8 cellular contexts compared by ENCODE assay signal in genomic region chr18:8480506-8481328, GRCh38.
A peak's percentile ranks its signal among the peaks of the same experiment; 100 is the strongest.
DNase-seq lines count a peak whose midpoint lies in the region; ATAC-seq and TF ChIP-seq lines count a peak whose summit lies in the region.

No MANE protein-coding gene starts in this region.

- peak overlapping the region; percentile 64; the same call in 1 of the 2 replicates for H2AFZ ChIP-seq in GM23338

- intact Hi-C loops in activated T-helper 2 cell treated with anti-CD3 and anti-CD28 coated beads, Interferon-gamma antibody, Interleukin-2, Interleukin-4, amounts not matched to agents 10 μg/mL and 5 μg/mL and 100 μg/mL, durations not matched to agents 14 hours and 24 hours and 36 hours (cut with micrococcal nuclease): no loop called here

- DNase-seq in GM23338 (ENCODE audit: low spot score) (peak; percentile 59), NCI-H510A (lab: John Stamatoyannopoulos, UW) (peak; percentile 74), cerebellar cortex (ENCODE audit: low spot score) (peak; percentile 60), left lobe of liver (ENCODE audit: low spot score) (peak; percentile 44), NCI-H128 (lab: John Stamatoyannopoulos, UW; ENCODE audit: unreplicated experiment) (no peak)
- DNase-seq in activated T-helper 2 cell treated with anti-CD3 and anti-CD28 coated beads, Interferon-gamma antibody, Interleukin-2, Interleukin-4, amounts not matched to agents 10 μg/mL and 5 μg/mL and 100 μg/mL, durations not matched to agents 14 hours and 24 hours and 36 hours (ENCODE audit: low spot score): no peak
- no peak for DNase-seq in activated naive CD8-positive, alpha-beta T cell treated with anti-CD3 and anti-CD28 coated beads, Interleukin-2, amount 50 U/mL, for 24 hours

- no peak overlapping the region for H3K4me3 Mint-ChIP-seq in GM23338
- H3K4me3 Mint-ChIP-seq in activated T-helper 2 cell treated with anti-CD3 and anti-CD28 coated beads, Interferon-gamma antibody, Interleukin-2, Interleukin-4, amounts not matched to agents 10 μg/mL and 5 μg/mL and 100 μg/mL, durations not matched to agents 14 hours and 24 hours and 36 hours (ENCODE audit: low read depth): no peak overlapping the region
- no peak overlapping the region for H3K4me3 Mint-ChIP-seq in activated naive CD8-positive, alpha-beta T cell treated with anti-CD3 and anti-CD28 coated beads, Interleukin-2, amount 50 U/mL, for 24 hours

- H3K4me3 ChIP-seq in GM23338: no peak overlapping the region

- peaks cover 8% of the 10 kb centered on the region for H3K27me3 Mint-ChIP-seq in GM23338 (ENCODE audit: insufficient read depth, low read depth, poor library complexity)
- H3K27me3 Mint-ChIP-seq in activated T-helper 2 cell treated with anti-CD3 and anti-CD28 coated beads, Interferon-gamma antibody, Interleukin-2, Interleukin-4, amounts not matched to agents 10 μg/mL and 5 μg/mL and 100 μg/mL, durations not matched to agents 14 hours and 24 hours and 36 hours (ENCODE audit: low read depth): no peaks in the 10 kb centered on the region
- H3K27me3 Mint-ChIP-seq in activated naive CD8-positive, alpha-beta T cell treated with anti-CD3 and anti-CD28 coated beads, Interleukin-2, amount 50 U/mL, for 24 hours: peaks cover 17% of the 10 kb centered on the region

- H3K36me3 Mint-ChIP-seq in GM23338 (ENCODE audit: low read depth): no peaks in the 10 kb centered on the region; the same call in 2 of the 3 replicates
- no peaks in the 10 kb centered on the region for H3K36me3 Mint-ChIP-seq in activated T-helper 2 cell treated with anti-CD3 and anti-CD28 coated beads, Interferon-gamma antibody, Interleukin-2, Interleukin-4, amounts not matched to agents 10 μg/mL and 5 μg/mL and 100 μg/mL, durations not matched to agents 14 hours and 24 hours and 36 hours (ENCODE audit: low read depth)
- H3K36me3 Mint-ChIP-seq in activated naive CD8-positive, alpha-beta T cell treated with anti-CD3 and anti-CD28 coated beads, Interleukin-2, amount 50 U/mL, for 24 hours (ENCODE audit: low read depth): no peaks in the 10 kb centered on the region

- no peaks in the 10 kb centered on the region for H4K20me1 ChIP-seq in GM23338 (replicated peaks; ENCODE audit: insufficient read depth)

- 0 out of 2 replicates have a peak, but pooled peaks cover 5% of the 10 kb centered on the region for H3K9me2 ChIP-seq in GM23338 (ENCODE audit: insufficient read depth)

- no peaks in the 10 kb centered on the region for H3K79me2 ChIP-seq in GM23338 (replicated peaks; ENCODE audit: insufficient read depth)

- no peaks in the 10 kb centered on the region for H3K27me3 ChIP-seq in GM23338 (ENCODE audit: insufficient read depth)

- no peaks in the 10 kb centered on the region; the same call in 1 of the 3 replicates for H3K4me1 Mint-ChIP-seq in GM23338
- H3K4me1 Mint-ChIP-seq in activated T-helper 2 cell treated with anti-CD3 and anti-CD28 coated beads, Interferon-gamma antibody, Interleukin-2, Interleukin-4, amounts not matched to agents 10 μg/mL and 5 μg/mL and 100 μg/mL, durations not matched to agents 14 hours and 24 hours and 36 hours (ENCODE audit: low read depth): no peaks in the 10 kb centered on the region
- H3K4me1 Mint-ChIP-seq in activated naive CD8-positive, alpha-beta T cell treated with anti-CD3 and anti-CD28 coated beads, Interleukin-2, amount 50 U/mL, for 24 hours: no peaks in the 10 kb centered on the region

- H3K9me3 Mint-ChIP-seq in GM23338: no peaks in the 10 kb centered on the region; the same call in 1 of the 3 replicates
- H3K9me3 Mint-ChIP-seq in activated T-helper 2 cell treated with anti-CD3 and anti-CD28 coated beads, Interferon-gamma antibody, Interleukin-2, Interleukin-4, amounts not matched to agents 10 μg/mL and 5 μg/mL and 100 μg/mL, durations not matched to agents 14 hours and 24 hours and 36 hours: no peaks in the 10 kb centered on the region
- H3K9me3 Mint-ChIP-seq in activated naive CD8-positive, alpha-beta T cell treated with anti-CD3 and anti-CD28 coated beads, Interleukin-2, amount 50 U/mL, for 24 hours: no peaks in the 10 kb centered on the region

- H3K4me1 ChIP-seq in GM23338 (ENCODE audit: insufficient read depth): no peaks in the 10 kb centered on the region

- TF ChIP-seq CTCF in GM23338 (conservative IDR thresholded peaks at IDR 0.05; ENCODE audit: low read depth in 2 of 2): peak; percentile 38 to 66

- H3K36me3 ChIP-seq in GM23338 (ENCODE audit: insufficient read depth): no peaks in the 10 kb centered on the region

- no peaks in the 10 kb centered on the region for H3F3A ChIP-seq in GM23338 (replicated peaks; ENCODE audit: low read depth)

- no peak overlapping the region for H3K27ac Mint-ChIP-seq in GM23338
- no peak overlapping the region for H3K27ac Mint-ChIP-seq in activated T-helper 2 cell treated with anti-CD3 and anti-CD28 coated beads, Interferon-gamma antibody, Interleukin-2, Interleukin-4, amounts not matched to agents 10 μg/mL and 5 μg/mL and 100 μg/mL, durations not matched to agents 14 hours and 24 hours and 36 hours
- no peak overlapping the region for H3K27ac Mint-ChIP-seq in activated naive CD8-positive, alpha-beta T cell treated with anti-CD3 and anti-CD28 coated beads, Interleukin-2, amount 50 U/mL, for 24 hours

- no peak overlapping the region for H3K27ac ChIP-seq in GM23338 (ENCODE audit: low read depth)

- ATAC-seq in GM23338 (peak; percentile 78), left lobe of liver (peak; percentile 84), GM21367 (IDR thresholded peaks at IDR 0.05; ENCODE audit: unreplicated experiment) (no peak)
- no peak for ATAC-seq in activated naive CD8-positive, alpha-beta T cell treated with anti-CD3 and anti-CD28 coated beads, Interleukin-2, amount 50 U/mL, for 24 hours

- H3K4me2 ChIP-seq in GM23338: no peak overlapping the region

TF ChIP-seq in GM23338, 12 proteins besides CTCF, POLR2A, EP300 and RAD21:
- TF ChIP-seq CREB1 (CRISPR knock-in tag; IDR thresholded peaks at IDR 0.05; ENCODE audit: low read depth) (no peak), ZNF462 (CRISPR knock-in tag; IDR thresholded peaks at IDR 0.05) (no peak), ZNF114 (CRISPR knock-in tag; IDR thresholded peaks at IDR 0.05) (no peak)
TF ChIP-seq in GM23338: peak in this region for 0.

Comparison
In these comparisons a context has a peak if more than half of its experiments do, and no peak if none do; other contexts are left out.
1. ATAC-seq: peak in GM23338 (single experiment) and left lobe of liver (single experiment); none in GM21367 (single experiment) and activated naive CD8-positive, alpha-beta T cell treated with anti-CD3 and anti-CD28 coated beads, Interleukin-2, amount 50 U/mL, for 24 hours (single experiment).
2. DNase-seq: peak in GM23338 (single experiment), NCI-H510A (single experiment), cerebellar cortex (single experiment) and left lobe of liver (single experiment); none in activated T-helper 2 cell treated with anti-CD3 and anti-CD28 coated beads, Interferon-gamma antibody, Interleukin-2, Interleukin-4, amounts not matched to agents 10 μg/mL and 5 μg/mL and 100 μg/mL, durations not matched to agents 14 hours and 24 hours and 36 hours (single experiment), activated naive CD8-positive, alpha-beta T cell treated with anti-CD3 and anti-CD28 coated beads, Interleukin-2, amount 50 U/mL, for 24 hours (single experiment) and NCI-H128 (single experiment).